1 cellular context compared by ENCODE assay signal in the genomic region with DNA sequence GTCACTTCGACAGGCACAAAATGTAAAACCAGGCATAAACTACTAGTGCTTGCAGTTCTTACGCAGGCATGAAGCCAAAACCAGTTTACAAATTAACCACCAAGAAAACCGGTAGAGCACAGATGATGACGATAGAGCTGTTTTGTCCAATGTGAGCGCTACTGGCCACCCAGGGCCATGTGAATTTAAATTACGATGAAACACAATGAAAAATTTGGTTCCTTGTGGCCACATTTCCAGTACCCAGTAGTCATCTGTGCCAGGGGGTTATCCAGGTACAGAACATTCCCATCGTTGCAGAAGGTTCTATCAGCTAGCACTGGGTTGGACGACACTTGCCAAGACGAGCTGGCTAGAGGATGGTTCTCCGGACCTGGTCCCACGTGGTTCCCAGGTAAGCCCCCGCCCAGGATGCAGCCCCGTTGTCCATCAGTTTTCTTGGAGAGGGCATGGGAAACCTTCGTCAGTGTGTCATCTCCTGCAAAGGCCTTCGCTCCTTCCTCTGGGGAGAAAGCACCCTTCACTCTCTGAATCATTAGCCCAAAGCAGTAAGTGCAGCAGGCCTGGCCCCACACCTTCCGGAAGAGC.
TF ChIP-seq lines count a peak whose summit lies in the region.

No MANE protein-coding gene starts in this region.

TF ChIP-seq in WTC11, 78 proteins besides CTCF, POLR2A, EP300 and RAD21 (continued from another document):
- TF ChIP-seq ATF1 (CRISPR knock-in tag; IDR thresholded peaks at IDR 0.05) (no peak), HMGA2 (CRISPR knock-in tag; IDR thresholded peaks at IDR 0.05) (no peak), JUN (CRISPR knock-in tag; IDR thresholded peaks at IDR 0.05) (no peak), SP1 (CRISPR knock-in tag; conservative IDR thresholded peaks at IDR 0.05) (no peak), RORB (CRISPR knock-in tag; IDR thresholded peaks at IDR 0.05) (no peak), IRF2 (CRISPR knock-in tag; IDR thresholded peaks at IDR 0.05; ENCODE audit: borderline replicate concordance, low read depth) (no peak)
- TF ChIP-seq, protein P1, sequence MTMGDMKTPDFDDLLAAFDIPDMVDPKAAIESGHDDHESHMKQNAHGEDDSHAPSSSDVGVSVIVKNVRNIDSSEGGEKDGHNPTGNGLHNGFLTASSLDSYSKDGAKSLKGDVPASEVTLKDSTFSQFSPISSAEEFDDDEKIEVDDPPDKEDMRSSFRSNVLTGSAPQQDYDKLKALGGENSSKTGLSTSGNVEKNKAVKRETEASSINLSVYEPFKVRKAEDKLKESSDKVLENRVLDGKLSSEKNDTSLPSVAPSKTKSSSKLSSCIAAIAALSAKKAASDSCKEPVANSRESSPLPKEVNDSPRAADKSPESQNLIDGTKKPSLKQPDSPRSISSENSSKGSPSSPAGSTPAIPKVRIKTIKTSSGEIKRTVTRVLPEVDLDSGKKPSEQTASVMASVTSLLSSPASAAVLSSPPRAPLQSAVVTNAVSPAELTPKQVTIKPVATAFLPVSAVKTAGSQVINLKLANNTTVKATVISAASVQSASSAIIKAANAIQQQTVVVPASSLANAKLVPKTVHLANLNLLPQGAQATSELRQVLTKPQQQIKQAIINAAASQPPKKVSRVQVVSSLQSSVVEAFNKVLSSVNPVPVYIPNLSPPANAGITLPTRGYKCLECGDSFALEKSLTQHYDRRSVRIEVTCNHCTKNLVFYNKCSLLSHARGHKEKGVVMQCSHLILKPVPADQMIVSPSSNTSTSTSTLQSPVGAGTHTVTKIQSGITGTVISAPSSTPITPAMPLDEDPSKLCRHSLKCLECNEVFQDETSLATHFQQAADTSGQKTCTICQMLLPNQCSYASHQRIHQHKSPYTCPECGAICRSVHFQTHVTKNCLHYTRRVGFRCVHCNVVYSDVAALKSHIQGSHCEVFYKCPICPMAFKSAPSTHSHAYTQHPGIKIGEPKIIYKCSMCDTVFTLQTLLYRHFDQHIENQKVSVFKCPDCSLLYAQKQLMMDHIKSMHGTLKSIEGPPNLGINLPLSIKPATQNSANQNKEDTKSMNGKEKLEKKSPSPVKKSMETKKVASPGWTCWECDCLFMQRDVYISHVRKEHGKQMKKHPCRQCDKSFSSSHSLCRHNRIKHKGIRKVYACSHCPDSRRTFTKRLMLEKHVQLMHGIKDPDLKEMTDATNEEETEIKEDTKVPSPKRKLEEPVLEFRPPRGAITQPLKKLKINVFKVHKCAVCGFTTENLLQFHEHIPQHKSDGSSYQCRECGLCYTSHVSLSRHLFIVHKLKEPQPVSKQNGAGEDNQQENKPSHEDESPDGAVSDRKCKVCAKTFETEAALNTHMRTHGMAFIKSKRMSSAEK (CRISPR knock-in tag; IDR thresholded peaks at IDR 0.05; ENCODE audit: borderline replicate concordance) = no peak
- TF ChIP-seq, protein P2, sequence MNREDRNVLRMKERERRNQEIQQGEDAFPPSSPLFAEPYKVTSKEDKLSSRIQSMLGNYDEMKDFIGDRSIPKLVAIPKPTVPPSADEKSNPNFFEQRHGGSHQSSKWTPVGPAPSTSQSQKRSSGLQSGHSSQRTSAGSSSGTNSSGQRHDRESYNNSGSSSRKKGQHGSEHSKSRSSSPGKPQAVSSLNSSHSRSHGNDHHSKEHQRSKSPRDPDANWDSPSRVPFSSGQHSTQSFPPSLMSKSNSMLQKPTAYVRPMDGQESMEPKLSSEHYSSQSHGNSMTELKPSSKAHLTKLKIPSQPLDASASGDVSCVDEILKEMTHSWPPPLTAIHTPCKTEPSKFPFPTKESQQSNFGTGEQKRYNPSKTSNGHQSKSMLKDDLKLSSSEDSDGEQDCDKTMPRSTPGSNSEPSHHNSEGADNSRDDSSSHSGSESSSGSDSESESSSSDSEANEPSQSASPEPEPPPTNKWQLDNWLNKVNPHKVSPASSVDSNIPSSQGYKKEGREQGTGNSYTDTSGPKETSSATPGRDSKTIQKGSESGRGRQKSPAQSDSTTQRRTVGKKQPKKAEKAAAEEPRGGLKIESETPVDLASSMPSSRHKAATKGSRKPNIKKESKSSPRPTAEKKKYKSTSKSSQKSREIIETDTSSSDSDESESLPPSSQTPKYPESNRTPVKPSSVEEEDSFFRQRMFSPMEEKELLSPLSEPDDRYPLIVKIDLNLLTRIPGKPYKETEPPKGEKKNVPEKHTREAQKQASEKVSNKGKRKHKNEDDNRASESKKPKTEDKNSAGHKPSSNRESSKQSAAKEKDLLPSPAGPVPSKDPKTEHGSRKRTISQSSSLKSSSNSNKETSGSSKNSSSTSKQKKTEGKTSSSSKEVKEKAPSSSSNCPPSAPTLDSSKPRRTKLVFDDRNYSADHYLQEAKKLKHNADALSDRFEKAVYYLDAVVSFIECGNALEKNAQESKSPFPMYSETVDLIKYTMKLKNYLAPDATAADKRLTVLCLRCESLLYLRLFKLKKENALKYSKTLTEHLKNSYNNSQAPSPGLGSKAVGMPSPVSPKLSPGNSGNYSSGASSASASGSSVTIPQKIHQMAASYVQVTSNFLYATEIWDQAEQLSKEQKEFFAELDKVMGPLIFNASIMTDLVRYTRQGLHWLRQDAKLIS (CRISPR knock-in tag; IDR thresholded peaks at IDR 0.05; ENCODE audit: borderline replicate concordance) = no peak
- TF ChIP-seq, protein P3, sequence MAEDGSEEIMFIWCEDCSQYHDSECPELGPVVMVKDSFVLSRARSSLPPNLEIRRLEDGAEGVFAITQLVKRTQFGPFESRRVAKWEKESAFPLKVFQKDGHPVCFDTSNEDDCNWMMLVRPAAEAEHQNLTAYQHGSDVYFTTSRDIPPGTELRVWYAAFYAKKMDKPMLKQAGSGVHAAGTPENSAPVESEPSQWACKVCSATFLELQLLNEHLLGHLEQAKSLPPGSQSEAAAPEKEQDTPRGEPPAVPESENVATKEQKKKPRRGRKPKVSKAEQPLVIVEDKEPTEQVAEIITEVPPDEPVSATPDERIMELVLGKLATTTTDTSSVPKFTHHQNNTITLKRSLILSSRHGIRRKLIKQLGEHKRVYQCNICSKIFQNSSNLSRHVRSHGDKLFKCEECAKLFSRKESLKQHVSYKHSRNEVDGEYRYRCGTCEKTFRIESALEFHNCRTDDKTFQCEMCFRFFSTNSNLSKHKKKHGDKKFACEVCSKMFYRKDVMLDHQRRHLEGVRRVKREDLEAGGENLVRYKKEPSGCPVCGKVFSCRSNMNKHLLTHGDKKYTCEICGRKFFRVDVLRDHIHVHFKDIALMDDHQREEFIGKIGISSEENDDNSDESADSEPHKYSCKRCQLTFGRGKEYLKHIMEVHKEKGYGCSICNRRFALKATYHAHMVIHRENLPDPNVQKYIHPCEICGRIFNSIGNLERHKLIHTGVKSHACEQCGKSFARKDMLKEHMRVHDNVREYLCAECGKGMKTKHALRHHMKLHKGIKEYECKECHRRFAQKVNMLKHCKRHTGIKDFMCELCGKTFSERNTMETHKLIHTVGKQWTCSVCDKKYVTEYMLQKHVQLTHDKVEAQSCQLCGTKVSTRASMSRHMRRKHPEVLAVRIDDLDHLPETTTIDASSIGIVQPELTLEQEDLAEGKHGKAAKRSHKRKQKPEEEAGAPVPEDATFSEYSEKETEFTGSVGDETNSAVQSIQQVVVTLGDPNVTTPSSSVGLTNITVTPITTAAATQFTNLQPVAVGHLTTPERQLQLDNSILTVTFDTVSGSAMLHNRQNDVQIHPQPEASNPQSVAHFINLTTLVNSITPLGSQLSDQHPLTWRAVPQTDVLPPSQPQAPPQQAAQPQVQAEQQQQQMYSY (CRISPR knock-in tag; IDR thresholded peaks at IDR 0.05) = no peak
- TF ChIP-seq, protein P4, sequence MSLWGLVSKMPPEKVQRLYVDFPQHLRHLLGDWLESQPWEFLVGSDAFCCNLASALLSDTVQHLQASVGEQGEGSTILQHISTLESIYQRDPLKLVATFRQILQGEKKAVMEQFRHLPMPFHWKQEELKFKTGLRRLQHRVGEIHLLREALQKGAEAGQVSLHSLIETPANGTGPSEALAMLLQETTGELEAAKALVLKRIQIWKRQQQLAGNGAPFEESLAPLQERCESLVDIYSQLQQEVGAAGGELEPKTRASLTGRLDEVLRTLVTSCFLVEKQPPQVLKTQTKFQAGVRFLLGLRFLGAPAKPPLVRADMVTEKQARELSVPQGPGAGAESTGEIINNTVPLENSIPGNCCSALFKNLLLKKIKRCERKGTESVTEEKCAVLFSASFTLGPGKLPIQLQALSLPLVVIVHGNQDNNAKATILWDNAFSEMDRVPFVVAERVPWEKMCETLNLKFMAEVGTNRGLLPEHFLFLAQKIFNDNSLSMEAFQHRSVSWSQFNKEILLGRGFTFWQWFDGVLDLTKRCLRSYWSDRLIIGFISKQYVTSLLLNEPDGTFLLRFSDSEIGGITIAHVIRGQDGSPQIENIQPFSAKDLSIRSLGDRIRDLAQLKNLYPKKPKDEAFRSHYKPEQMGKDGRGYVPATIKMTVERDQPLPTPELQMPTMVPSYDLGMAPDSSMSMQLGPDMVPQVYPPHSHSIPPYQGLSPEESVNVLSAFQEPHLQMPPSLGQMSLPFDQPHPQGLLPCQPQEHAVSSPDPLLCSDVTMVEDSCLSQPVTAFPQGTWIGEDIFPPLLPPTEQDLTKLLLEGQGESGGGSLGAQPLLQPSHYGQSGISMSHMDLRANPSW (CRISPR knock-in tag; conservative IDR thresholded peaks at IDR 0.05; ENCODE audit: low read depth) = no peak
